In the genomic region with DNA sequence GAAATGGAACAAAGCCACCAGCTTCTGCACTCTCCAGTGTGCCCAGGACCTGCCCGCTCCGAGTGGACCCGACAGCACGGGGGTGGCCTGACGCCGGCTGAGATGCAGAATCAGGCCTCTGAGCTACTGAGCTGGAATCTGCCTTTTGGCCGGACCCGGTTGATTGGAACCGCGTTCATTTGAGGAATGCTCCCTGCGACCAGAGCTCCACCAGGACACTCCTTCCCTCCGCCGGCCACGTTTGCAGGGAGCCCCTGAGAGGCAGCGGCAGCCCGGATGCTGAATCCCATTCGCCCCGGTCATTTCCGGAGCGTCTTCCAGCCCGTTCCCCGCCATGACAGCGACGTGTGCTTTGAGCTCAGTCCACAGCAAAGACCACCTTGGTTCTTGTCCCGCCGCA, we compare ENCODE assay signal across 6 cellular contexts.
"Had no signal": no experiment of that assay in that cellular context is flagged by ENCODE, and none has a peak within 500 bp of the region (broad histone marks: within the 10 kb centered on the region; RNA-seq: fewer than 3 reads in every experiment).

No MANE protein-coding gene starts in this region.

- H3K27ac Mint-ChIP-seq: HFFc6, IgD-negative memory B cell had no signal

- H3K9ac ChIP-seq: GM23248 had no signal

- H3K4me1 Mint-ChIP-seq: IgD-negative memory B cell had no signal

- H3K4me1 ChIP-seq: HAP-1 had no signal

- H3K4me3 Mint-ChIP-seq: HFFc6, IgD-negative memory B cell had no signal

- DNase-seq: GM23248, HFFc6, KG1 had no signal

- H3K27ac ChIP-seq: GM23248 had no signal

- H3K36me3 ChIP-seq: HAP-1 had no signal

- ATAC-seq: HCT116 had no signal

- H3K9me3 ChIP-seq: HAP-1 had no signal

- H3K4me3 ChIP-seq: GM23248, HAP-1 had no signal

- H2AFZ ChIP-seq: GM23248 had no signal

- H3K27me3 Mint-ChIP-seq: IgD-negative memory B cell had no signal

- H3K9me3 Mint-ChIP-seq: HFFc6, IgD-negative memory B cell had no signal

- H3K36me3 Mint-ChIP-seq: IgD-negative memory B cell had no signal
